1 cellular context compared by ENCODE assay signal in the genomic region with DNA sequence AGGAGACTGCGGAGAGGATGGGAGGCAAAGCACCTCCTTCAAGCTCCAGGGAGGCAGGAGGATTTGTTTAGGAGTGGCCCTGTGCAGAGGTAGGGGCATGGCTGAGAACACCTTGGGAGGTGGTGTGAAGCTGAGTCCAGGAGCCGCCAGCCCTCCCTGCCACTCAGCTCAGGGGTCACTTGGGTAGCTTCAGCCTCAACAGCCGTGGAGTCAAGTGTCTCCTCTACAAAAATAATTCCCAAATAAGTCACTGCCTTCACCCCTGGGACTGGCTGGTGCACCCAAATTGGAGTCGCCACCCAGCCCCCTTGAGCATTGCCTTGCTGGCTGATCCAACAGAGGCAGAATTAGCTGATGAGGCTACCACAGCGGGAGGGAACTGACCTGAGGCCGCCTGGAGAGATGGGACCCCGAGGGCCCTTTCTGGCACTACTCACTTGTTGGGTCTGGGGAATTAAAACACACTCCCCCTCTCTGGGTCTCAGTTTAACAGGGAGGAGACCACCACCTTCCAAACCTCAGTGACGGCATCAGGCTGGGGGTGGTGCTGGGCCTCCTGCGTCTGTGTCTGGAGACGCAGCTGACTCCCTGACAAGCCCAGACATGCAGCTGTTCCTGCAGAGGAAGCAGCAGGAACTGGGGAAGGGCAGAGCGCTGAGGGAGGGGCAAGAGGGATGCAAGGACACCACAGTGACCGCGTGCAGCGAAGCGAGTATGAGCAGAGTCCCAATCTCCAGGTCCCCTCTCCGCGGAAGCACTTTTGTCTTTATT.
TF ChIP-seq lines count a peak whose summit lies in the region.

No MANE protein-coding gene starts in this region.

TF ChIP-seq in GM23338, 12 proteins besides CTCF, POLR2A, EP300 and RAD21 (continued from another document):
- TF ChIP-seq, protein P1, sequence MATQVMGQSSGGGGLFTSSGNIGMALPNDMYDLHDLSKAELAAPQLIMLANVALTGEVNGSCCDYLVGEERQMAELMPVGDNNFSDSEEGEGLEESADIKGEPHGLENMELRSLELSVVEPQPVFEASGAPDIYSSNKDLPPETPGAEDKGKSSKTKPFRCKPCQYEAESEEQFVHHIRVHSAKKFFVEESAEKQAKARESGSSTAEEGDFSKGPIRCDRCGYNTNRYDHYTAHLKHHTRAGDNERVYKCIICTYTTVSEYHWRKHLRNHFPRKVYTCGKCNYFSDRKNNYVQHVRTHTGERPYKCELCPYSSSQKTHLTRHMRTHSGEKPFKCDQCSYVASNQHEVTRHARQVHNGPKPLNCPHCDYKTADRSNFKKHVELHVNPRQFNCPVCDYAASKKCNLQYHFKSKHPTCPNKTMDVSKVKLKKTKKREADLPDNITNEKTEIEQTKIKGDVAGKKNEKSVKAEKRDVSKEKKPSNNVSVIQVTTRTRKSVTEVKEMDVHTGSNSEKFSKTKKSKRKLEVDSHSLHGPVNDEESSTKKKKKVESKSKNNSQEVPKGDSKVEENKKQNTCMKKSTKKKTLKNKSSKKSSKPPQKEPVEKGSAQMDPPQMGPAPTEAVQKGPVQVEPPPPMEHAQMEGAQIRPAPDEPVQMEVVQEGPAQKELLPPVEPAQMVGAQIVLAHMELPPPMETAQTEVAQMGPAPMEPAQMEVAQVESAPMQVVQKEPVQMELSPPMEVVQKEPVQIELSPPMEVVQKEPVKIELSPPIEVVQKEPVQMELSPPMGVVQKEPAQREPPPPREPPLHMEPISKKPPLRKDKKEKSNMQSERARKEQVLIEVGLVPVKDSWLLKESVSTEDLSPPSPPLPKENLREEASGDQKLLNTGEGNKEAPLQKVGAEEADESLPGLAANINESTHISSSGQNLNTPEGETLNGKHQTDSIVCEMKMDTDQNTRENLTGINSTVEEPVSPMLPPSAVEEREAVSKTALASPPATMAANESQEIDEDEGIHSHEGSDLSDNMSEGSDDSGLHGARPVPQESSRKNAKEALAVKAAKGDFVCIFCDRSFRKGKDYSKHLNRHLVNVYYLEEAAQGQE (IDR thresholded peaks at IDR 0.05; ENCODE audit: unreplicated experiment), result no peak
- TF ChIP-seq NANOG (IDR thresholded peaks at IDR 0.05; ENCODE audit: borderline replicate concordance), result no peak
- no peak for TF ChIP-seq EZH2phosphoT487 (IDR thresholded peaks at IDR 0.05; ENCODE audit: unreplicated experiment)
- TF ChIP-seq JUNB (IDR thresholded peaks at IDR 0.05; ENCODE audit: unreplicated experiment), result no peak
- no peak for TF ChIP-seq STAT1 (IDR thresholded peaks at IDR 0.05; ENCODE audit: unreplicated experiment)
- TF ChIP-seq ZNF331 (CRISPR knock-in tag; IDR thresholded peaks at IDR 0.05; ENCODE audit: low read depth), result no peak
- TF ChIP-seq POLR2AphosphoS5 (IDR thresholded peaks at IDR 0.05; ENCODE audit: low read depth), result no peak
- no peak for TF ChIP-seq ETS1 (IDR thresholded peaks at IDR 0.05)
